25 cellular contexts compared by ENCODE assay signal in genomic region chr20:38420232-38421085, GRCh38. TPM values are rescaled to one million over a fixed set of nuclear protein-coding genes. Genes with fewer than 3 reads are reported as not detected.
DNase-seq lines count a peak whose midpoint lies in the region; ATAC-seq, FAIRE-seq and TF ChIP-seq lines count a peak whose summit lies in the region.
"Had no signal": no experiment of that assay in that cellular context is flagged by ENCODE, and none has a peak within 500 bp of the region (broad histone marks: within the 10 kb centered on the region; RNA-seq: fewer than 3 reads in every experiment).

No MANE protein-coding gene starts in this region.

- POLR2A ChIA-PET in HepG2 (lab: Yijun Ruan, JAX), result interaction anchor here (7.7 kb wide), 1 partner anchor 13 kb away, joined by 45 read pairs; the partner anchor contains the start of gene SNHG17
- POLR2A ChIA-PET in naive thymus-derived CD4-positive, alpha-beta T cell (lab: Charles Lee), result no interaction called here

- 99% methylated on average over 10 of the region's 10 CpGs for WGBS in HepG2 (ENCODE audit: low lambda C conversion rate)
- 79% methylated on average over 6 of the region's 10 CpGs for WGBS in right lobe of liver (ENCODE audit: insufficient coverage, low coverage, low lambda C conversion rate, missing lambda C conversion rate)

- H3K4me3 Mint-ChIP-seq in memory B cell, result no peak overlapping the region
- no peak overlapping the region for H3K4me3 Mint-ChIP-seq in naive thymus-derived CD4-positive, alpha-beta T cell
- H3K4me3 Mint-ChIP-seq: CD14-positive monocyte, nephron had no signal

- intact Hi-C loops in HepG2 (cut with micrococcal nuclease; ENCODE audit: unreplicated experiment) (loop anchor here (5.0 kb wide), 1 partner anchor 1833 kb away; no protein-coding TSS in a partner anchor), right lobe of liver (cut with DNase I) (no loop called here)
- intact Hi-C loops in naive thymus-derived CD4-positive, alpha-beta T cell (cut with micrococcal nuclease), result no loop called here

- H3K36me3 ChIP-seq in HepG2 (replicated peaks in 1 of 2; ENCODE audit: control insufficient read depth in 1 of 2, insufficient read depth in 2 of 2, low read length in 2 of 2) (peaks cover 63 to 73% of the 10 kb centered on the region in 2 experiments), right lobe of liver (peaks cover 11 to 64% (median 41%) of the 10 kb centered on the region in 4 donors)
- H3K36me3 ChIP-seq in naive thymus-derived CD4-positive, alpha-beta T cell (ENCODE audit: control insufficient read depth in 2 of 3, insufficient read depth in 3 of 3, low read length in 3 of 3), result peaks cover 13 to 87% (median 27%) of the 10 kb centered on the region in 3 experiments

- no peak for DNase-seq in HepG2 (ENCODE audit: low spot score)
- DNase-seq in right lobe of liver, result no peak
- peak; percentile 58 for DNase-seq in amniotic epithelial cell (ENCODE audit: low read depth)
- no peak for DNase-seq in memory B cell (ENCODE audit: low spot score in 2 of 2)
- DNase-seq in NCI-H1930 (lab: John Stamatoyannopoulos, UW), result no peak
- DNase-seq in NK-92 (lab: John Stamatoyannopoulos, UW; ENCODE audit: unreplicated experiment), result no peak
- DNase-seq in naive thymus-derived CD4-positive, alpha-beta T cell, result no peak
- DNase-seq: activated CD4-positive, CD25-positive, alpha-beta regulatory T cell treated with anti-CD3 and anti-CD28 coated beads, Interleukin-2, amount 50 U/mL, for 72 hours; activated gamma-delta T cell; central memory CD4-positive, alpha-beta T cell; effector CD4-positive, alpha-beta T cell; GF-D8; kidney glomerular epithelial cell; mesendoderm; MG63; NCI-H1436; NCI-H524 treated with DMSO at 0.1 percent for 48 hours; stimulated activated naive CD4-positive, alpha-beta T cell; transverse colon had no signal

- TF ChIP-seq POLR2A in HepG2 (IDR thresholded peaks at IDR 0.05; ENCODE audit: insufficient read depth in 1 of 2, low read depth in 2 of 2, low read length in 2 of 2) (0 out of 4 replicates have a peak, but pooled peaks of 1 of the 2 experiments have one; percentile 1), right lobe of liver (IDR thresholded peaks at IDR 0.05) (no peak)

- H3K4me3 ChIP-seq in HepG2 (replicated peaks in 1 of 3; ENCODE audit: insufficient read depth in 1 of 3, low read depth in 2 of 3, low read length in 3 of 3) (no peak overlapping the region), right lobe of liver (no peak overlapping the region)
- H3K4me3 ChIP-seq in naive thymus-derived CD4-positive, alpha-beta T cell (ENCODE audit: low read length), result no peak overlapping the region
- H3K4me3 ChIP-seq: esophagus muscularis mucosa, gastroesophageal sphincter, HAP-1, MG63, transverse colon had no signal

- no peak overlapping the region for H3K27ac ChIP-seq in HepG2 (ENCODE audit: extremely low read length, insufficient read depth, low read length)
- no peak overlapping the region for H3K27ac ChIP-seq in right lobe of liver
- H3K27ac ChIP-seq in temporal lobe (ENCODE audit: low read depth, low read length), result peak overlapping the region; percentile 67
- H3K27ac ChIP-seq in naive thymus-derived CD4-positive, alpha-beta T cell (ENCODE audit: low read depth, low read length), result no peak overlapping the region
- H3K27ac ChIP-seq: esophagus muscularis mucosa, gastroesophageal sphincter, transverse colon had no signal

- TF ChIP-seq CTCF in HepG2 (CRISPR knock-in tag; IDR thresholded peaks at IDR 0.05), result no peak
- no peak for TF ChIP-seq CTCF in right lobe of liver (IDR thresholded peaks at IDR 0.05)

- CTCF ChIA-PET in HepG2 (lab: Yijun Ruan, JAX; ENCODE audit: low intra/inter-chr PET ratio, low total read pairs), result no interaction called here
- CTCF ChIA-PET in naive thymus-derived CD4-positive, alpha-beta T cell (lab: Charles Lee), result no interaction called here

- peaks cover 38% of the 10 kb centered on the region for H4K20me1 ChIP-seq in HepG2 (ENCODE audit: insufficient read depth, low read length)

- ATAC-seq in HepG2 (no peak), right lobe of liver (no peak), memory B cell (ENCODE audit: low read depth) (no peak)
- ATAC-seq in naive thymus-derived CD4-positive, alpha-beta T cell, result no peak
- ATAC-seq: gastroesophageal sphincter had no signal

- peak overlapping the region; percentile 33 for H3K27ac Mint-ChIP-seq in memory B cell
- H3K27ac Mint-ChIP-seq in naive thymus-derived CD4-positive, alpha-beta T cell, result peak overlapping the region in 1 of 9 donors; percentile 28
- H3K27ac Mint-ChIP-seq: nephron had no signal

- H3K4me1 ChIP-seq in HepG2 (ENCODE audit: insufficient read depth, low read length) (0 out of 2 replicates have a peak, but pooled peaks cover 9% of the 10 kb centered on the region), right lobe of liver (no peaks in the 10 kb centered on the region)
- H3K4me1 ChIP-seq in naive thymus-derived CD4-positive, alpha-beta T cell (ENCODE audit: control insufficient read depth in 2 of 2, insufficient read depth in 2 of 2, low read length in 2 of 2), result no peaks in the 10 kb centered on the region
- H3K4me1 ChIP-seq: transverse colon had no signal

- H3K9ac ChIP-seq in HepG2 (ENCODE audit: insufficient read depth, low read depth, low read length), result no peak overlapping the region

- no peak for FAIRE-seq in HepG2 (lab: Jason Lieb, UNC)

- no peak for TF ChIP-seq EP300 in HepG2 (IDR thresholded peaks at IDR 0.05; ENCODE audit: low read depth in 2 of 2, low read length in 2 of 2)
- no peak for TF ChIP-seq EP300 in HepG2 (CRISPR knock-in tag; IDR thresholded peaks at IDR 0.05; ENCODE audit: borderline replicate concordance)

- in situ Hi-C loops in HepG2 (cut with HindIII; ENCODE audit: extremely low pct_ligation_motif_present, low pct_unique_long_range_greater_than_20kb), result loop anchor here (25.0 kb wide), 1 partner anchor 358 kb away; no protein-coding TSS in a partner anchor

- no peaks in the 10 kb centered on the region for H3K27me3 Mint-ChIP-seq in memory B cell
- no peaks in the 10 kb centered on the region for H3K27me3 Mint-ChIP-seq in naive thymus-derived CD4-positive, alpha-beta T cell

- H2AFZ ChIP-seq in HepG2 (ENCODE audit: low read length), result no peak overlapping the region

- TF ChIP-seq RAD21 in HepG2 (CRISPR knock-in tag; IDR thresholded peaks at IDR 0.05), result no peak

- peaks cover 2% of the 10 kb centered on the region for H3K9me3 Mint-ChIP-seq in memory B cell
- H3K9me3 Mint-ChIP-seq in naive thymus-derived CD4-positive, alpha-beta T cell, result peaks cover 0 to 5% (median 0%) of the 10 kb centered on the region in 11 donors
- H3K9me3 Mint-ChIP-seq: nephron had no signal

- no peak overlapping the region for H3K4me2 ChIP-seq in HepG2 (ENCODE audit: low read depth, low read length)

- H3K79me2 ChIP-seq in HepG2 (ENCODE audit: insufficient read depth, low read length), result peaks cover 17% of the 10 kb centered on the region

- H3K9me3 ChIP-seq in HepG2 (ENCODE audit: low read length) (no peaks in the 10 kb centered on the region), right lobe of liver (no peaks in the 10 kb centered on the region)
- H3K9me3 ChIP-seq in naive thymus-derived CD4-positive, alpha-beta T cell (ENCODE audit: control insufficient read depth in 2 of 3, low read length in 3 of 3), result no peaks in the 10 kb centered on the region
- H3K9me3 ChIP-seq: esophagus muscularis mucosa, gastroesophageal sphincter, HAP-1, MG63, transverse colon had no signal

- H3K4me1 Mint-ChIP-seq in memory B cell, result peaks cover 14% of the 10 kb centered on the region
- peaks cover 0 to 15% (median 7%) of the 10 kb centered on the region in 7 donors for H3K4me1 Mint-ChIP-seq in naive thymus-derived CD4-positive, alpha-beta T cell
- H3K4me1 Mint-ChIP-seq: CD14-positive monocyte had no signal

- no TSS peak for BruUV-seq in HepG2 (replicated peaks; lab: Mats Ljungman, UMichigan)

- H3K27me3 ChIP-seq in HepG2 (ENCODE audit: control insufficient read depth in 1 of 2, insufficient read depth in 2 of 2, low read length in 2 of 2) (no peaks in the 10 kb centered on the region), right lobe of liver (no peaks in the 10 kb centered on the region)
- no peaks in the 10 kb centered on the region for H3K27me3 ChIP-seq in naive thymus-derived CD4-positive, alpha-beta T cell (ENCODE audit: control insufficient read depth in 2 of 2, insufficient read depth in 2 of 2, low read length in 2 of 2)
- H3K27me3 ChIP-seq: esophagus muscularis mucosa, gastroesophageal sphincter, MG63, transverse colon had no signal

- peaks cover 60% of the 10 kb centered on the region for H3K36me3 Mint-ChIP-seq in memory B cell
- peaks cover 32 to 66% (median 47%) of the 10 kb centered on the region in 5 donors for H3K36me3 Mint-ChIP-seq in naive thymus-derived CD4-positive, alpha-beta T cell

RNA-seq across cellular contexts. Expression of gene SNHG17, which starts 14.7 kb away (rescaled TPM):
- total RNA-seq in HepG2 (2016; rRNA removed; fragmentation: Illumina TruSeq; extraction: Trizol), result 15.6 and 26.2 TPM in 2 replicates
- 27.4 and 27.8 TPM in 2 replicates for total RNA-seq in HepG2 (2016; cell fraction: cytosol; rRNA removed; fragmentation: Illumina TruSeq; extraction: Trizol; ENCODE audit: low read depth)
- 15.2 and 25.3 TPM in 2 replicates for total RNA-seq in HepG2 (2016; cell fraction: insoluble cytoplasmic fraction; rRNA removed; fragmentation: Illumina TruSeq; extraction: Trizol)
- 30.7 and 34.5 TPM in 2 replicates for total RNA-seq in HepG2 (2016; cell fraction: membrane; rRNA removed; fragmentation: Illumina TruSeq; extraction: Trizol)
- 44.8 and 54.3 TPM in 2 replicates for total RNA-seq in HepG2 (2016; cell fraction: nucleus; rRNA removed; fragmentation: Illumina TruSeq; extraction: Trizol)
- 41.2 and 44.8 TPM in 2 replicates for polyA plus RNA-seq in HepG2 (2011; rRNA removed)
- polyA plus RNA-seq in HepG2 (2011; cell fraction: cytosol; rRNA removed), result 19.6 and 22.7 TPM in 2 replicates
- 170 and 182 TPM in 2 replicates for polyA plus RNA-seq in HepG2 (2011; cell fraction: nucleus; rRNA removed)
- polyA plus RNA-seq in HepG2 (2012), result 32.8 and 56.1 TPM in 2 replicates
- 24.3 and 28.6 TPM in 2 replicates for polyA plus RNA-seq in HepG2 (2016; cell fraction: cytosol; fragmentation: Illumina TruSeq; extraction: Trizol; ENCODE audit: low read depth)
- polyA plus RNA-seq in HepG2 (2016; cell fraction: insoluble cytoplasmic fraction; fragmentation: Illumina TruSeq; extraction: Trizol; ENCODE audit: low read depth), result 32.2 and 33.6 TPM in 2 replicates
- polyA plus RNA-seq in HepG2 (2016; cell fraction: membrane; fragmentation: Illumina TruSeq; extraction: Trizol; ENCODE audit: low read depth), result 28.4 and 32.2 TPM in 2 replicates
- 126 and 147 TPM in 2 replicates for polyA plus RNA-seq in HepG2 (2016; cell fraction: nucleus; fragmentation: Illumina TruSeq; extraction: Trizol; ENCODE audit: insufficient read depth, low read depth)
- polyA minus RNA-seq in HepG2 (2011; rRNA and poly(A)+ RNA removed; ENCODE audit: low replicate concordance), result 34.4 and 149 TPM in 2 replicates
- polyA minus RNA-seq in HepG2 (2011; cell fraction: cytosol; rRNA and poly(A)+ RNA removed), result 6.9 and 12.8 TPM in 2 replicates
- polyA minus RNA-seq in HepG2 (2011; cell fraction: nucleus; rRNA and poly(A)+ RNA removed), result 67.3 and 72.4 TPM in 2 replicates
- total RNA-seq in right lobe of liver, result 10 to 100 TPM in 2 of 6 experiments, 1 to 10 TPM in 4; 2.5 to 21.8 (median 8.5) TPM
- total RNA-seq in temporal lobe, result 5.7 TPM
- total RNA-seq in naive thymus-derived CD4-positive, alpha-beta T cell, result 100 to 1,000 TPM in 1 of 5 experiments, 10 to 100 TPM in 4; 43.9 to 102 (median 52.4) TPM
- 100 to 1,000 TPM in 1 of 2 donors, 10 to 100 TPM in 1; 40.2 to 141 TPM for polyA plus RNA-seq in naive thymus-derived CD4-positive, alpha-beta T cell

RNA-seq across cellular contexts. Expression of gene RALGAPB, which starts 52.2 kb away (rescaled TPM):
- total RNA-seq in HepG2 (2016; rRNA removed; fragmentation: Illumina TruSeq; extraction: Trizol) (30.6 and 36.5 TPM in 2 replicates), right lobe of liver (10 to 100 TPM in 5 of 6 experiments, 1 to 10 TPM in 1; 9.7 to 16.0 (median 12.9) TPM), temporal lobe (43.5 TPM)
- 3.8 and 4.1 TPM in 2 replicates for total RNA-seq in HepG2 (2016; cell fraction: cytosol; rRNA removed; fragmentation: Illumina TruSeq; extraction: Trizol; ENCODE audit: low read depth)
- total RNA-seq in HepG2 (2016; cell fraction: insoluble cytoplasmic fraction; rRNA removed; fragmentation: Illumina TruSeq; extraction: Trizol), result 30.2 and 33.9 TPM in 2 replicates
- total RNA-seq in HepG2 (2016; cell fraction: membrane; rRNA removed; fragmentation: Illumina TruSeq; extraction: Trizol), result 10.8 and 12.6 TPM in 2 replicates
- total RNA-seq in HepG2 (2016; cell fraction: nucleus; rRNA removed; fragmentation: Illumina TruSeq; extraction: Trizol), result 61.4 and 61.7 TPM in 2 replicates
- polyA plus RNA-seq in HepG2 (2011; rRNA removed), result 16.2 and 17.6 TPM in 2 replicates
- 5.5 and 9.1 TPM in 2 replicates for polyA plus RNA-seq in HepG2 (2011; cell fraction: cytosol; rRNA removed)
- polyA plus RNA-seq in HepG2 (2011; cell fraction: nucleus; rRNA removed), result 32.6 and 39.1 TPM in 2 replicates
- polyA plus RNA-seq in HepG2 (2012), result 21.8 and 23.1 TPM in 2 replicates
- polyA plus RNA-seq in HepG2 (2016; cell fraction: cytosol; fragmentation: Illumina TruSeq; extraction: Trizol; ENCODE audit: low read depth), result 0.74 and 0.87 TPM in 2 replicates
- polyA plus RNA-seq in HepG2 (2016; cell fraction: insoluble cytoplasmic fraction; fragmentation: Illumina TruSeq; extraction: Trizol; ENCODE audit: low read depth), result 23.7 and 25.3 TPM in 2 replicates
- 2.6 and 2.7 TPM in 2 replicates for polyA plus RNA-seq in HepG2 (2016; cell fraction: membrane; fragmentation: Illumina TruSeq; extraction: Trizol; ENCODE audit: low read depth)
- polyA plus RNA-seq in HepG2 (2016; cell fraction: nucleus; fragmentation: Illumina TruSeq; extraction: Trizol; ENCODE audit: insufficient read depth, low read depth), result 62.4 and 65.2 TPM in 2 replicates
- polyA minus RNA-seq in HepG2 (2011; rRNA and poly(A)+ RNA removed; ENCODE audit: low replicate concordance), result 30.1 and 32.8 TPM in 2 replicates
- 22.1 and 26.7 TPM in 2 replicates for polyA minus RNA-seq in HepG2 (2011; cell fraction: cytosol; rRNA and poly(A)+ RNA removed)
- polyA minus RNA-seq in HepG2 (2011; cell fraction: nucleus; rRNA and poly(A)+ RNA removed), result 106 and 121 TPM in 2 replicates
- total RNA-seq in naive thymus-derived CD4-positive, alpha-beta T cell, result 10 to 100 TPM; 36.8 to 50.4 (median 41.8) TPM
- polyA plus RNA-seq in naive thymus-derived CD4-positive, alpha-beta T cell, result 10 to 100 TPM; 10.8 to 14.7 TPM
